In genomic region chr4:8015512-8015911, GRCh38 we compare ENCODE assay signal across 11 cellular contexts.
DNase-seq lines count a peak whose midpoint lies in the region; ATAC-seq, FAIRE-seq and TF ChIP-seq lines count a peak whose summit lies in the region.
"Had no signal": no experiment of that assay in that cellular context is flagged by ENCODE, and none has a peak within 500 bp of the region (broad histone marks: within the 10 kb centered on the region; RNA-seq: fewer than 3 reads in every experiment).

No MANE protein-coding gene starts in this region.

- no peaks in the 10 kb centered on the region for H3K36me3 ChIP-seq in kidney (ENCODE audit: control insufficient read depth in 1 of 2, insufficient read depth in 2 of 2, low read length in 2 of 2)
- H3K36me3 ChIP-seq: vagina had no signal

- intact Hi-C loops in kidney (cut with DNase I), result no loop called here

- H3K9me3 ChIP-seq in kidney (ENCODE audit: control insufficient read depth in 1 of 2, low read length in 2 of 2), result no peaks in the 10 kb centered on the region
- H3K9me3 ChIP-seq: vagina had no signal

- H3K4me3 ChIP-seq in kidney (ENCODE audit: low read length in 2 of 2), result no peak overlapping the region
- H3K4me3 ChIP-seq: vagina had no signal

- no peak overlapping the region for H3K27ac ChIP-seq in kidney (ENCODE audit: low read depth in 2 of 2, low read length in 2 of 2)
- H3K27ac ChIP-seq: vagina had no signal

- peak; percentile 19 for FAIRE-seq in kidney (lab: Jason Lieb, UNC)

- POLR2A ChIA-PET in HEK293T (lab: Yijun Ruan, JAX), result no interaction called here

- peaks cover 0 to 2% of the 10 kb centered on the region in 2 donors for H3K4me1 ChIP-seq in kidney (ENCODE audit: control insufficient read depth in 1 of 2, insufficient read depth in 1 of 2, low read depth in 1 of 2, low read length in 2 of 2)
- H3K4me1 ChIP-seq: vagina had no signal

- H3K9ac ChIP-seq in kidney (ENCODE audit: low read length in 2 of 2), result no peak overlapping the region

- no peak for ATAC-seq in GM21737 (IDR thresholded peaks at IDR 0.05; ENCODE audit: unreplicated experiment)
- no peak for ATAC-seq in stimulated activated naive CD8-positive, alpha-beta T cell treated with anti-CD3 and anti-CD28 coated beads, Interleukin-15, Interleukin-2, amounts not matched to agents 100 U/mL and 50 U/mL, for 24 hours
- ATAC-seq in HG03095 (IDR thresholded peaks at IDR 0.05; ENCODE audit: unreplicated experiment), result no peak

- DNase-seq in Ammon's horn (ENCODE audit: low spot score) (peak; percentile 64), HEK293T (ENCODE audit: extremely low spot score) (peak; percentile 53), astrocyte of the hippocampus (ENCODE audit: low read depth, low spot score) (peak; percentile 20), kidney (no peak)
- no peak for DNase-seq in activated CD8-positive, alpha-beta memory T cell treated with anti-CD3 and anti-CD28 coated beads, Interleukin-2, amount 50 U/mL, for 4 hours
- no peak for DNase-seq in stimulated activated naive CD8-positive, alpha-beta T cell treated with anti-CD3 and anti-CD28 coated beads, Interleukin-15, Interleukin-2, amounts not matched to agents 100 U/mL and 50 U/mL, for 24 hours
- DNase-seq: central memory CD4-positive, alpha-beta T cell; NCI-H1436 treated with DMSO at 0.1 percent for 48 hours had no signal

- CTCF ChIA-PET in HEK293T (lab: Yijun Ruan, JAX), result interaction anchor here (0.7 kb wide), 2 partner anchors 45 to 48 kb away, joined by 3 to 4 read pairs; no protein-coding TSS in a partner anchor

- TF ChIP-seq CTCF in kidney (IDR thresholded peaks at IDR 0.05; ENCODE audit: borderline replicate concordance, extremely low read depth, insufficient read depth), result peak; percentile 23

TF ChIP-seq in HEK293T, 16 proteins besides CTCF, POLR2A, EP300 and RAD21:
- TF ChIP-seq LEF1 (IDR thresholded peaks at IDR 0.05; ENCODE audit: borderline replicate concordance) (no peak), FOXA1 (IDR thresholded peaks at IDR 0.05) (no peak), FOXM1 (IDR thresholded peaks at IDR 0.05; ENCODE audit: borderline replicate concordance) (no peak), ARNT (IDR thresholded peaks at IDR 0.05) (no peak), PKNOX1 (IDR thresholded peaks at IDR 0.05) (no peak), NFRKB (IDR thresholded peaks at IDR 0.05) (no peak), CTBP1 (IDR thresholded peaks at IDR 0.05; ENCODE audit: borderline replicate concordance) (no peak), L3MBTL2 (conservative IDR thresholded peaks at IDR 0.05) (no peak), HDGF (IDR thresholded peaks at IDR 0.05; ENCODE audit: borderline replicate concordance) (no peak), BHLHE40 (IDR thresholded peaks at IDR 0.05; ENCODE audit: borderline replicate concordance) (no peak), SP1 (IDR thresholded peaks at IDR 0.05) (no peak), TARDBP (IDR thresholded peaks at IDR 0.05) (no peak), ELF4 (IDR thresholded peaks at IDR 0.05) (no peak), ZNF384 (IDR thresholded peaks at IDR 0.05) (no peak), SUZ12 (IDR thresholded peaks at IDR 0.05) (no peak), FOXK2 (IDR thresholded peaks at IDR 0.05) (no peak)

Comparison
In these comparisons a context has a peak if more than half of its experiments do, and no peak if none do; other contexts are left out.
1. DNase-seq: peak in Ammon's horn (single experiment), HEK293T (single experiment) and astrocyte of the hippocampus (single experiment); none in kidney (single experiment), activated CD8-positive, alpha-beta memory T cell treated with anti-CD3 and anti-CD28 coated beads, Interleukin-2, amount 50 U/mL, for 4 hours (single experiment) and stimulated activated naive CD8-positive, alpha-beta T cell treated with anti-CD3 and anti-CD28 coated beads, Interleukin-15, Interleukin-2, amounts not matched to agents 100 U/mL and 50 U/mL, for 24 hours (single experiment).